ENCODE assay signal across 16 cellular contexts in genomic region chr3:156477306-156477705, GRCh38.
A peak's percentile ranks its signal among the peaks of the same experiment; 100 is the strongest.
DNase-seq lines count a peak whose midpoint lies in the region; ATAC-seq and TF ChIP-seq lines count a peak whose summit lies in the region.
"Had no signal": no experiment of that assay in that cellular context is flagged by ENCODE, and none has a peak within 500 bp of the region (broad histone marks: within the 10 kb centered on the region; RNA-seq: fewer than 3 reads in every experiment).

No MANE protein-coding gene starts in this region.

- POLR2A ChIA-PET in WTC11 (lab: Charles Lee): no interaction called here

- ATAC-seq in WTC11 (peak; percentile 59), lower lobe of right lung (no peak), GM18498 (IDR thresholded peaks at IDR 0.05; ENCODE audit: unreplicated experiment) (no peak)
- ATAC-seq: gastrocnemius medialis; Panc1; stimulated activated naive CD8-positive, alpha-beta T cell treated with anti-CD3 and anti-CD28 coated beads, Interleukin-15, Interleukin-2, amounts not matched to agents 100 U/mL and 50 U/mL, for 24 hours had no signal

- H3K4me1 ChIP-seq in rectal smooth muscle tissue (ENCODE audit: control insufficient read depth, insufficient read depth, low read length): peaks cover 18% of the 10 kb centered on the region
- H3K4me1 ChIP-seq in lower lobe of right lung: no peaks in the 10 kb centered on the region
- H3K4me1 ChIP-seq: gastrocnemius medialis, parathyroid adenoma had no signal

- intact Hi-C loops in lower lobe of right lung (cut with DNase I): no loop called here

- no peaks in the 10 kb centered on the region for H3K27me3 ChIP-seq in rectal smooth muscle tissue (ENCODE audit: control insufficient read depth, insufficient read depth, low read length)
- H3K27me3 ChIP-seq in lower lobe of right lung (ENCODE audit: low read depth): peaks cover 3% of the 10 kb centered on the region
- no peaks in the 10 kb centered on the region for H3K27me3 ChIP-seq in WERI-Rb-1 (ENCODE audit: insufficient read depth, low read depth, severe bottlenecking)
- H3K27me3 ChIP-seq: gastrocnemius medialis, spleen had no signal

- H3K4me3 ChIP-seq in fibroblast of the aortic adventitia (ENCODE audit: low read depth, low read length) (no peak overlapping the region), rectal smooth muscle tissue (ENCODE audit: low read length) (no peak overlapping the region), lower lobe of right lung (no peak overlapping the region), WERI-Rb-1 (ENCODE audit: low read depth, low read length) (no peak overlapping the region)
- H3K4me3 ChIP-seq: gastrocnemius medialis, spleen had no signal

- peaks cover 2% of the 10 kb centered on the region for H3K4me1 Mint-ChIP-seq in WTC11
- H3K4me1 Mint-ChIP-seq: activated B cell treated with CpG ODN at 0.5 μM for 24 hours had no signal

- no peak overlapping the region for H3K9ac ChIP-seq in rectal smooth muscle tissue (ENCODE audit: low read length)
- H3K9ac ChIP-seq: parathyroid adenoma had no signal

- DNase-seq in GM04503 (ENCODE audit: low read depth) (peak; percentile 56), WTC11 (ENCODE audit: low spot score) (no peak), fibroblast of the aortic adventitia (ENCODE audit: low read depth) (peak; percentile 79), lower lobe of right lung (no peak), WERI-Rb-1 (no peak)
- DNase-seq: activated B cell treated with CpG ODN at 0.5 μM for 24 hours; effector memory CD4-positive, alpha-beta T cell; gastrocnemius medialis; NCI-H1930; NCI-H774; spleen; stimulated activated naive CD8-positive, alpha-beta T cell treated with anti-CD3 and anti-CD28 coated beads, Interleukin-15, Interleukin-2, amounts not matched to agents 100 U/mL and 50 U/mL, for 24 hours had no signal

- H3K27me3 Mint-ChIP-seq in WTC11 (ENCODE audit: low read depth): no peaks in the 10 kb centered on the region

- H3K27ac Mint-ChIP-seq in WTC11: no peak overlapping the region
- H3K27ac Mint-ChIP-seq: activated B cell treated with CpG ODN at 0.5 μM for 24 hours had no signal

- CTCF ChIA-PET in WTC11 (lab: Charles Lee): no interaction called here

- H3K9me3 Mint-ChIP-seq in WTC11: no peaks in the 10 kb centered on the region
- H3K9me3 Mint-ChIP-seq: activated B cell treated with CpG ODN at 0.5 μM for 24 hours had no signal

- H3K9me3 ChIP-seq in lower lobe of right lung (no peaks in the 10 kb centered on the region), WERI-Rb-1 (ENCODE audit: severe bottlenecking) (no peaks in the 10 kb centered on the region)
- H3K9me3 ChIP-seq: gastrocnemius medialis, spleen had no signal

- no peak for TF ChIP-seq CTCF in WTC11 (IDR thresholded peaks at IDR 0.05)
- no peak for TF ChIP-seq CTCF in fibroblast of the aortic adventitia (IDR thresholded peaks at IDR 0.05; ENCODE audit: insufficient read depth, low read length)
- no peak for TF ChIP-seq CTCF in lower lobe of right lung (IDR thresholded peaks at IDR 0.05)
- no peak for TF ChIP-seq CTCF in WERI-Rb-1 (IDR thresholded peaks at IDR 0.05; ENCODE audit: low read depth, low read length)

- H3K27ac ChIP-seq in rectal smooth muscle tissue (ENCODE audit: low read depth, low read length): peak overlapping the region; percentile 19
- no peak overlapping the region for H3K27ac ChIP-seq in lower lobe of right lung
- no peak overlapping the region for H3K27ac ChIP-seq in WERI-Rb-1
- H3K27ac ChIP-seq: gastrocnemius medialis, parathyroid adenoma, spleen had no signal

- no peak overlapping the region for H3K4me3 Mint-ChIP-seq in WTC11
- H3K4me3 Mint-ChIP-seq: activated B cell treated with CpG ODN at 0.5 μM for 24 hours had no signal

- no peaks in the 10 kb centered on the region for H3K36me3 Mint-ChIP-seq in WTC11

- no peaks in the 10 kb centered on the region for H3K36me3 ChIP-seq in rectal smooth muscle tissue (ENCODE audit: control insufficient read depth, insufficient read depth, low read length)
- H3K36me3 ChIP-seq in lower lobe of right lung: no peaks in the 10 kb centered on the region
- H3K36me3 ChIP-seq in WERI-Rb-1: no peaks in the 10 kb centered on the region
- H3K36me3 ChIP-seq: gastrocnemius medialis, spleen had no signal

TF ChIP-seq in WTC11, 78 proteins besides CTCF, POLR2A, EP300 and RAD21 (continues in another document):
- TF ChIP-seq FOXP1 (CRISPR knock-in tag; IDR thresholded peaks at IDR 0.05; ENCODE audit: borderline replicate concordance) (no peak), AFF4 (CRISPR knock-in tag; IDR thresholded peaks at IDR 0.05; ENCODE audit: borderline replicate concordance) (no peak), SP1 (CRISPR knock-in tag; conservative IDR thresholded peaks at IDR 0.05) (no peak), AR (CRISPR knock-in tag; IDR thresholded peaks at IDR 0.05) (no peak), TP53 (CRISPR knock-in tag; IDR thresholded peaks at IDR 0.05) (no peak), NR1H2 (CRISPR knock-in tag; IDR thresholded peaks at IDR 0.05) (no peak), ATF3 (CRISPR knock-in tag; conservative IDR thresholded peaks at IDR 0.05) (no peak), HMGXB4 (CRISPR knock-in tag; IDR thresholded peaks at IDR 0.05) (no peak), IRF2 (CRISPR knock-in tag; IDR thresholded peaks at IDR 0.05; ENCODE audit: borderline replicate concordance, low read depth) (no peak), ZNF121 (CRISPR knock-in tag; IDR thresholded peaks at IDR 0.05) (no peak), MLX (CRISPR knock-in tag; IDR thresholded peaks at IDR 0.05) (no peak)

Comparison
In these comparisons a context has a peak if more than half of its experiments do, and no peak if none do; other contexts are left out.
1. DNase-seq: peak in GM04503 (single experiment) and fibroblast of the aortic adventitia (single experiment); none in WTC11 (single experiment), lower lobe of right lung (single experiment) and WERI-Rb-1 (single experiment).